In the genomic region with DNA sequence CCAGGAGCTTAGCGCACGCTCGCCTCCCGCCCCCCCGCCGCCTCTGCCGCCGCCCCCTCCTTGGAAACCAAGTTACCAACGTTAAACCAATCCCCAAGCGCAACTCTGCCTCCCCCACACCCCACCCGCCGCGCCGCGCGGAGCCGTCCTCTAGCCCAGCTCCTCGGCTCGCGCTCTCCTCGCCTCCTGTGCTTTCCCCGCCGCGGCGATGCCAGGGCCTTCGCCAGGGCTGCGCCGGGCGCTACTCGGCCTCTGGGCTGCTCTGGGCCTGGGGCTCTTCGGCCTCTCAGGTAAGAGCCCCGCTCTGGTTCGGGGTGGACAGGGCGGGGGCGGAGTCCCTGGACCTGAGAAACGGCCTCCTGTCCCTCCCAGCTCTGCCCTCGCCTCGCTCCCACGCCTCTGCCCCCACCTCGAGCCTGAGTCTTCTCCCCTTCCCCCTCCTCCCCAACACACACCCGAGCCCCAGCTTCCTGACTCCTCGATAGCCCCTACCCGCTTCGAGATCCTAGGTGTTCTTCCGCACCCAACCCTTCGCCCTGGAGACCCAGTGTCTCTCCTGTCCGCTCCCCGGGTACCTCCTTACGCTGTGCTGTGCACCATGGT, we compare ENCODE assay signal across 8 cellular contexts. TPM values are rescaled to one million over a fixed set of nuclear protein-coding genes. Genes with fewer than 3 reads are reported as not detected.
A peak's percentile ranks its signal among the peaks of the same experiment; 100 is the strongest.
DNase-seq lines count a peak whose midpoint lies in the region; ATAC-seq and TF ChIP-seq lines count a peak whose summit lies in the region.

ICAM5 (plus strand) TSS at position 117 of the 603 bp plus-strand sequence; CDS start at position 209, 92 bp downstream.

- H3K4me3 Mint-ChIP-seq in activated T-helper 1 cell treated with anti-CD3 and anti-CD28 coated beads, Interleukin-12 subunit alpha, Interleukin-12 subunit beta, Interleukin-2, Interleukin-4 antibody, amounts not matched to agents 30 ng/mL and 10 ng/mL and 1 ng/mL, durations not matched to agents 14 hours and 24 hours and 36 hours: peak within 1 kb of the TSS; percentile 79

- H2AFZ ChIP-seq in MM.1S (ENCODE audit: low read length) (peak within 1 kb of the TSS; percentile 78), hepatocyte (peak within 1 kb of the TSS; percentile 83)

- H3K27me3 ChIP-seq in MM.1S (replicated peaks; ENCODE audit: insufficient read depth, low read length) (peaks cover 29% of the 10 kb centered on the region), hepatocyte (peaks cover 82% of the 10 kb centered on the region)

- 8% methylated on average over 29 of the region's 49 CpGs for WGBS in hepatocyte (ENCODE audit: low lambda C conversion rate, missing lambda C conversion rate)

- H3K4me3 ChIP-seq in MM.1S (ENCODE audit: low read length) (peak within 1 kb of the TSS; percentile 55), hepatocyte (peak within 1 kb of the TSS; percentile 52)

- H3K79me2 ChIP-seq in MM.1S (ENCODE audit: low read length) (no peaks in the 10 kb centered on the region), hepatocyte (no peaks in the 10 kb centered on the region)

- peaks cover 11% of the 10 kb centered on the region; the same call in 1 of the 2 replicates for H3F3A ChIP-seq in MM.1S (ENCODE audit: insufficient read depth, low read length)

- peak; percentile 72 for DNase-seq in DMS53 (lab: John Stamatoyannopoulos, UW)
- no peak for DNase-seq in MM.1S
- no peak for DNase-seq in activated T-helper 1 cell treated with anti-CD3 and anti-CD28 coated beads, Interleukin-12 subunit alpha, Interleukin-12 subunit beta, Interleukin-2, Interleukin-4 antibody, amounts not matched to agents 30 ng/mL and 10 ng/mL and 1 ng/mL, durations not matched to agents 14 hours and 24 hours and 36 hours (ENCODE audit: low spot score)
- DNase-seq in hepatocyte (ENCODE audit: low spot score): no peak
- DNase-seq in stimulated activated CD4-positive, alpha-beta T cell treated with anti-CD3 and anti-CD28 coated beads, Interleukin-4, amount 100 ng/mL, for 4 hours: peak; percentile 54 to 78

- peaks cover 70% of the 10 kb centered on the region for H3K4me1 Mint-ChIP-seq in activated T-helper 1 cell treated with anti-CD3 and anti-CD28 coated beads, Interleukin-12 subunit alpha, Interleukin-12 subunit beta, Interleukin-2, Interleukin-4 antibody, amounts not matched to agents 30 ng/mL and 10 ng/mL and 1 ng/mL, durations not matched to agents 14 hours and 24 hours and 36 hours (ENCODE audit: low read depth)

- ATAC-seq in HG02970 (IDR thresholded peaks at IDR 0.05; ENCODE audit: low FRiP score, unreplicated experiment): no peak
- no peak for ATAC-seq in GM19463 (IDR thresholded peaks at IDR 0.05; ENCODE audit: unreplicated experiment)
- no peak for ATAC-seq in GM18907 (IDR thresholded peaks at IDR 0.05; ENCODE audit: unreplicated experiment)

- H3K4me1 ChIP-seq in MM.1S (ENCODE audit: low read length) (peaks cover 32% of the 10 kb centered on the region), hepatocyte (ENCODE audit: insufficient read depth) (peaks cover 39% of the 10 kb centered on the region)

- peaks cover 17% of the 10 kb centered on the region for H3K36me3 Mint-ChIP-seq in activated T-helper 1 cell treated with anti-CD3 and anti-CD28 coated beads, Interleukin-12 subunit alpha, Interleukin-12 subunit beta, Interleukin-2, Interleukin-4 antibody, amounts not matched to agents 30 ng/mL and 10 ng/mL and 1 ng/mL, durations not matched to agents 14 hours and 24 hours and 36 hours (ENCODE audit: low read depth)

- H4K20me1 ChIP-seq in MM.1S (ENCODE audit: insufficient read depth, low read length) (no peaks in the 10 kb centered on the region), hepatocyte (ENCODE audit: insufficient read depth, poor library complexity, severe bottlenecking) (no peaks in the 10 kb centered on the region)

- H3K9me2 ChIP-seq in MM.1S (replicated peaks; ENCODE audit: insufficient read depth, low read length) (no peaks in the 10 kb centered on the region), hepatocyte (replicated peaks; ENCODE audit: insufficient read depth) (no peaks in the 10 kb centered on the region)

- H3K36me3 ChIP-seq in MM.1S (replicated peaks; ENCODE audit: insufficient read depth, low read length) (no peaks in the 10 kb centered on the region), hepatocyte (replicated peaks; ENCODE audit: insufficient read depth, low read depth) (no peaks in the 10 kb centered on the region)

- H3K9me3 ChIP-seq in MM.1S (replicated peaks; ENCODE audit: insufficient read depth, low read length) (no peaks in the 10 kb centered on the region), hepatocyte (ENCODE audit: low read depth) (no peaks in the 10 kb centered on the region)

- H3K27me3 Mint-ChIP-seq in activated T-helper 1 cell treated with anti-CD3 and anti-CD28 coated beads, Interleukin-12 subunit alpha, Interleukin-12 subunit beta, Interleukin-2, Interleukin-4 antibody, amounts not matched to agents 30 ng/mL and 10 ng/mL and 1 ng/mL, durations not matched to agents 14 hours and 24 hours and 36 hours (ENCODE audit: insufficient read depth): peaks cover 58% of the 10 kb centered on the region

- intact Hi-C loops in activated T-helper 1 cell treated with anti-CD3 and anti-CD28 coated beads, Interleukin-12 subunit alpha, Interleukin-12 subunit beta, Interleukin-2, Interleukin-4 antibody, amounts not matched to agents 30 ng/mL and 10 ng/mL and 1 ng/mL, durations not matched to agents 14 hours and 24 hours and 36 hours (cut with micrococcal nuclease): loop anchor here (1.0 to 2.0 kb wide), 2 partner anchors 19 to 225 kb away; partner anchors contain the start of gene ICAM1

- peak within 1 kb of the TSS; percentile 81 for H3K27ac Mint-ChIP-seq in activated T-helper 1 cell treated with anti-CD3 and anti-CD28 coated beads, Interleukin-12 subunit alpha, Interleukin-12 subunit beta, Interleukin-2, Interleukin-4 antibody, amounts not matched to agents 30 ng/mL and 10 ng/mL and 1 ng/mL, durations not matched to agents 14 hours and 24 hours and 36 hours

- TF ChIP-seq CTCF in MM.1S (IDR thresholded peaks at IDR 0.05; ENCODE audit: low read length): no peak
- TF ChIP-seq CTCF in hepatocyte (IDR thresholded peaks at IDR 0.05; ENCODE audit: poor library complexity): no peak

- H3K9me3 Mint-ChIP-seq in activated T-helper 1 cell treated with anti-CD3 and anti-CD28 coated beads, Interleukin-12 subunit alpha, Interleukin-12 subunit beta, Interleukin-2, Interleukin-4 antibody, amounts not matched to agents 30 ng/mL and 10 ng/mL and 1 ng/mL, durations not matched to agents 14 hours and 24 hours and 36 hours: no peaks in the 10 kb centered on the region

- H3K9ac ChIP-seq in MM.1S (ENCODE audit: low read length): peak within 1 kb of the TSS; percentile 9; the same call in 1 of the 2 replicates

- no peak within 1 kb of the TSS for H3K27ac ChIP-seq in MM.1S (ENCODE audit: low read length)
- H3K27ac ChIP-seq in hepatocyte: no peak within 1 kb of the TSS

- H3K4me2 ChIP-seq in MM.1S (ENCODE audit: low read depth, low read length) (peak within 1 kb of the TSS; percentile 92), hepatocyte (peak within 1 kb of the TSS; percentile 80)

RNA-seq across cellular contexts. Expression of gene ICAM5, which starts in this region (rescaled TPM):
- total RNA-seq in activated T-helper 1 cell treated with anti-CD3 and anti-CD28 coated beads, Interleukin-12 subunit alpha, Interleukin-12 subunit beta, Interleukin-2, Interleukin-4 antibody, amounts not matched to agents 30 ng/mL and 10 ng/mL and 1 ng/mL, durations not matched to agents 14 hours and 24 hours and 36 hours: 1.9 TPM in 2 replicates
- total RNA-seq in hepatocyte: 0.23 and 0.92 TPM in 2 replicates
- polyA plus RNA-seq in hepatocyte: 0.57 and 3.3 TPM in 2 replicates

Comparison
In these comparisons a context has a peak if more than half of its experiments do, and no peak if none do; other contexts are left out.
1. DNase-seq: peak in DMS53 (single experiment) and stimulated activated CD4-positive, alpha-beta T cell treated with anti-CD3 and anti-CD28 coated beads, Interleukin-4, amount 100 ng/mL, for 4 hours (2 of 2); none in MM.1S (single experiment), activated T-helper 1 cell treated with anti-CD3 and anti-CD28 coated beads, Interleukin-12 subunit alpha, Interleukin-12 subunit beta, Interleukin-2, Interleukin-4 antibody, amounts not matched to agents 30 ng/mL and 10 ng/mL and 1 ng/mL, durations not matched to agents 14 hours and 24 hours and 36 hours (single experiment) and hepatocyte (single experiment).